In genomic region chr2:112542123-112542973, GRCh38 we compare ENCODE assay signal across 1 cellular context.
A peak's percentile ranks its signal among the peaks of the same experiment; 100 is the strongest.
TF ChIP-seq lines count a peak whose summit lies in the region.

POLR1B (plus strand) TSS chr2:112542465; CDS start chr2:112542495, 30 bp downstream.

TF ChIP-seq in HepG2, 621 proteins besides CTCF, POLR2A, EP300 and RAD21 (continued from another document and continues in another):
- TF ChIP-seq NPAS2 (CRISPR knock-in tag; IDR thresholded peaks at IDR 0.05; ENCODE audit: borderline replicate concordance) (no peak), NONO (IDR thresholded peaks at IDR 0.05) (no peak), NONO (CRISPR knock-in tag; conservative IDR thresholded peaks at IDR 0.05) (peak; percentile 81), EEA1 (CRISPR knock-in tag; IDR thresholded peaks at IDR 0.05; ENCODE audit: borderline replicate concordance) (peak; percentile 98), MAX (IDR thresholded peaks at IDR 0.05) (peak; percentile 100), SMAD3 (CRISPR knock-in tag; IDR thresholded peaks at IDR 0.05) (peak; percentile 80), ZNF354B (CRISPR knock-in tag; IDR thresholded peaks at IDR 0.05) (no peak), KIAA2018 (CRISPR knock-in tag; IDR thresholded peaks at IDR 0.05; ENCODE audit: borderline replicate concordance) (peak; percentile 86; the same call in 1 of the 2 replicates), PAX8 (CRISPR knock-in tag; IDR thresholded peaks at IDR 0.05; ENCODE audit: borderline replicate concordance) (peak; percentile 69; the same call in 1 of the 2 replicates), ZNF234 (CRISPR knock-in tag; conservative IDR thresholded peaks at IDR 0.05) (peak; percentile 84; the same call in 1 of the 2 replicates), SMAD9 (CRISPR knock-in tag; IDR thresholded peaks at IDR 0.05) (peak; percentile 89; the same call in 1 of the 2 replicates), TFDP2 (CRISPR knock-in tag; IDR thresholded peaks at IDR 0.05) (peak; percentile 75; the same call in 1 of the 2 replicates), ISX (CRISPR knock-in tag; conservative IDR thresholded peaks at IDR 0.05) (peak; percentile 96; the same call in 1 of the 2 replicates), IKZF5 (CRISPR knock-in tag; IDR thresholded peaks at IDR 0.05) (peak; percentile 73), FIP1L1 (IDR thresholded peaks at IDR 0.05; ENCODE audit: borderline replicate concordance, insufficient read depth, low read depth, low read length) (no peak), GTF2F1 (IDR thresholded peaks at IDR 0.05; ENCODE audit: low read length) (no peak; the same call in 1 of the 2 replicates), ZZZ3 (CRISPR knock-in tag; IDR thresholded peaks at IDR 0.05; ENCODE audit: borderline replicate concordance) (peak; percentile 82; the same call in 1 of the 2 replicates), FOXM1 (CRISPR knock-in tag; IDR thresholded peaks at IDR 0.05) (peak; percentile 90), ATM (IDR thresholded peaks at IDR 0.05; ENCODE audit: borderline replicate concordance) (no peak), ZC3H4 (CRISPR knock-in tag; IDR thresholded peaks at IDR 0.05; ENCODE audit: borderline replicate concordance) (0 out of 2 replicates have a peak, but pooled peaks have one; percentile 24), CBX5 (CRISPR knock-in tag; IDR thresholded peaks at IDR 0.05; ENCODE audit: borderline replicate concordance) (peak; percentile 97), MYPOP (CRISPR knock-in tag; IDR thresholded peaks at IDR 0.05) (no peak; the same call in none of the 2 replicates), ZNF670 (CRISPR knock-in tag; IDR thresholded peaks at IDR 0.05; ENCODE audit: borderline replicate concordance) (no peak), ZNF782 (CRISPR knock-in tag; IDR thresholded peaks at IDR 0.05; ENCODE audit: borderline replicate concordance) (peak; percentile 95), MATR3 (CRISPR knock-in tag; IDR thresholded peaks at IDR 0.05) (no peak), ZNF34 (CRISPR knock-in tag; IDR thresholded peaks at IDR 0.05; ENCODE audit: borderline replicate concordance) (peak; percentile 91; the same call in 1 of the 2 replicates), ZNF749 (CRISPR knock-in tag; IDR thresholded peaks at IDR 0.05; ENCODE audit: borderline replicate concordance) (peak; percentile 93), TEAD3 (CRISPR knock-in tag; optimal IDR thresholded peaks at IDR 0.05; ENCODE audit: borderline replicate concordance) (peak; percentile 66), SP1 (IDR thresholded peaks at IDR 0.05) (no peak), SP1 (CRISPR knock-in tag; IDR thresholded peaks at IDR 0.05) (peak; percentile 60), SALL1 (CRISPR knock-in tag; IDR thresholded peaks at IDR 0.05) (peak; percentile 94), MEF2D (CRISPR knock-in tag; IDR thresholded peaks at IDR 0.05) (peak; percentile 81; the same call in 1 of the 2 replicates), ZNF317 (CRISPR knock-in tag; IDR thresholded peaks at IDR 0.05) (peak; percentile 92), ZNF672 (CRISPR knock-in tag; IDR thresholded peaks at IDR 0.05) (no peak), ZNF580 (CRISPR knock-in tag; IDR thresholded peaks at IDR 0.05; ENCODE audit: borderline replicate concordance, low read depth) (peak; percentile 60; the same call in 1 of the 2 replicates), FLYWCH1 (CRISPR knock-in tag; IDR thresholded peaks at IDR 0.05) (no peak; the same call in 1 of the 2 replicates), BCL3 (CRISPR knock-in tag; IDR thresholded peaks at IDR 0.05) (peak; percentile 98), GLI4 (CRISPR knock-in tag; IDR thresholded peaks at IDR 0.05; ENCODE audit: borderline replicate concordance) (peak; percentile 93; the same call in 1 of the 2 replicates), DR1 (CRISPR knock-in tag; IDR thresholded peaks at IDR 0.05) (peak; percentile 62; the same call in 1 of the 2 replicates), ZNF263 (CRISPR knock-in tag; IDR thresholded peaks at IDR 0.05) (peak; percentile 81), ZNF773 (CRISPR knock-in tag; IDR thresholded peaks at IDR 0.05; ENCODE audit: borderline replicate concordance) (peak; percentile 96), ZFP36L1 (CRISPR knock-in tag; IDR thresholded peaks at IDR 0.05) (peak; percentile 75), ZBTB1 (CRISPR knock-in tag; IDR thresholded peaks at IDR 0.05; ENCODE audit: borderline replicate concordance) (peak; percentile 90), FOXC1 (CRISPR knock-in tag; IDR thresholded peaks at IDR 0.05; ENCODE audit: borderline replicate concordance) (peak; percentile 96), ZNF510 (CRISPR knock-in tag; IDR thresholded peaks at IDR 0.05; ENCODE audit: low read depth) (peak; percentile 81), MIER2 (CRISPR knock-in tag; IDR thresholded peaks at IDR 0.05) (no peak; the same call in 1 of the 2 replicates), HOXA3 (CRISPR knock-in tag; IDR thresholded peaks at IDR 0.05) (peak; percentile 95), TCF7L2 (IDR thresholded peaks at IDR 0.05; ENCODE audit: low read depth, low read length) (no peak), NR2F2 (IDR thresholded peaks at IDR 0.05; ENCODE audit: borderline replicate concordance, low read depth) (peak; percentile 67; the same call in 1 of the 2 replicates), ZNF12 (CRISPR knock-in tag; IDR thresholded peaks at IDR 0.05) (peak; percentile 77; the same call in 1 of the 2 replicates), ATF4 (CRISPR knock-in tag; IDR thresholded peaks at IDR 0.05) (no peak; a peak in 2 of 4 replicates), FUBP1 (CRISPR knock-in tag; IDR thresholded peaks at IDR 0.05; ENCODE audit: borderline replicate concordance) (0 out of 2 replicates have a peak, but pooled peaks have one; percentile 80), ZNF496 (CRISPR knock-in tag; IDR thresholded peaks at IDR 0.05; ENCODE audit: insufficient replicate concordance) (no peak), MAF1 (CRISPR knock-in tag; IDR thresholded peaks at IDR 0.05; ENCODE audit: borderline replicate concordance) (peak; percentile 89; the same call in 1 of the 2 replicates), ZFP82 (CRISPR knock-in tag; IDR thresholded peaks at IDR 0.05; ENCODE audit: borderline replicate concordance) (peak; percentile 95; the same call in 1 of the 2 replicates)
